ENCODE assay signal across 10 cellular contexts in genomic region chr4:128387600-128388351, GRCh38.
A peak's percentile ranks its signal among the peaks of the same experiment; 100 is the strongest.
DNase-seq lines count a peak whose midpoint lies in the region; ATAC-seq and TF ChIP-seq lines count a peak whose summit lies in the region.
"Had no signal": no experiment of that assay in that cellular context is flagged by ENCODE, and none has a peak within 500 bp of the region (broad histone marks: within the 10 kb centered on the region; RNA-seq: fewer than 3 reads in every experiment).

No MANE protein-coding gene starts in this region.

- no peak for ATAC-seq in GM19397 (IDR thresholded peaks at IDR 0.05; ENCODE audit: unreplicated experiment)
- ATAC-seq: naive thymus-derived CD8-positive, alpha-beta T cell had no signal

- H3K9me3 ChIP-seq in A673 (ENCODE audit: low read depth, low read length, poor library complexity, severe bottlenecking) (no peaks in the 10 kb centered on the region), osteoblast (ENCODE audit: low read depth, low read length) (no peaks in the 10 kb centered on the region), testis (no peaks in the 10 kb centered on the region)

- BruUV-seq in A673 (replicated peaks; lab: Mats Ljungman, UMichigan): no TSS peak

- CTCF ChIA-PET in A673 (lab: Charles Lee): no interaction called here

- H3K27ac ChIP-seq in A673 (ENCODE audit: low read depth, low read length, poor library complexity, severe bottlenecking) (no peak overlapping the region), coronary artery (peak overlapping the region; percentile 47 to 88), osteoblast (ENCODE audit: low read depth, low read length) (peak overlapping the region; percentile 74), testis (peak overlapping the region in 1 of 2 donors; percentile 65)

- H3K36me3 ChIP-seq in A673 (ENCODE audit: insufficient read depth, low read length, poor library complexity, severe bottlenecking) (no peaks in the 10 kb centered on the region), osteoblast (ENCODE audit: insufficient read depth, low read length) (no peaks in the 10 kb centered on the region), testis (ENCODE audit: low read depth, missing control alignments) (no peaks in the 10 kb centered on the region)

- no peaks in the 10 kb centered on the region for H3K79me2 ChIP-seq in osteoblast (ENCODE audit: insufficient read depth, low read length)

- H3K4me2 ChIP-seq in osteoblast (ENCODE audit: insufficient read depth, low read length): peak overlapping the region; percentile 15

- no peak overlapping the region for H2AFZ ChIP-seq in osteoblast (ENCODE audit: low read length)

- POLR2A ChIA-PET in A673 (lab: Charles Lee; ENCODE audit: low non-redundant PET): no interaction called here

- peak; percentile 38 for DNase-seq in A673 (ENCODE audit: low spot score)
- DNase-seq in LHCN-M2 (ENCODE audit: low read depth): peak; percentile 79
- no peak for DNase-seq in coronary artery (ENCODE audit: low spot score)
- no peak for DNase-seq in osteoblast (ENCODE audit: insufficient read length, low spot score, missing footprints)
- DNase-seq in NCI-H1048 (lab: John Stamatoyannopoulos, UW): no peak
- no peak for DNase-seq in testis
- no peak for DNase-seq in stimulated activated naive CD4-positive, alpha-beta T cell treated with Interleukin-2 at 50 U/mL for 16 hours (lab: John Stamatoyannopoulos, UW)
- DNase-seq: CD4-positive, CD25-positive, alpha-beta regulatory T cell; naive thymus-derived CD8-positive, alpha-beta T cell had no signal

- TF ChIP-seq POLR2A in testis (IDR thresholded peaks at IDR 0.05): no peak

- H3K4me1 ChIP-seq in A673 (ENCODE audit: insufficient read depth, low read length, poor library complexity, severe bottlenecking): peaks cover 22% of the 10 kb centered on the region
- peaks cover 50% of the 10 kb centered on the region for H3K4me1 ChIP-seq in osteoblast (ENCODE audit: insufficient read depth, low read length)
- H3K4me1 ChIP-seq in testis: peaks cover 20% of the 10 kb centered on the region

- TF ChIP-seq CTCF in A673 (conservative IDR thresholded peaks at IDR 0.05; ENCODE audit: low read depth, low read length): no peak
- no peak for TF ChIP-seq CTCF in coronary artery (IDR thresholded peaks at IDR 0.05)
- no peak for TF ChIP-seq CTCF in osteoblast (IDR thresholded peaks at IDR 0.05; ENCODE audit: extremely low read depth, low read depth, low read length)
- TF ChIP-seq CTCF in testis (IDR thresholded peaks at IDR 0.05): no peak

- WGBS in testis, 2 donors: 85 to 87% methylated on average over 2 of the region's 2 CpGs

- no peaks in the 10 kb centered on the region for H3K27me3 ChIP-seq in A673 (replicated peaks; ENCODE audit: insufficient read depth, low read depth, low read length, poor library complexity)
- H3K27me3 ChIP-seq in osteoblast (ENCODE audit: insufficient read depth, low read length): no peaks in the 10 kb centered on the region
- H3K27me3 ChIP-seq in testis: no peaks in the 10 kb centered on the region

- intact Hi-C loops in A673 (cut with micrococcal nuclease; ENCODE audit: unreplicated experiment) (loop anchor here (5.0 kb wide), 1 partner anchor 100 kb away; the partner anchor contains the start of gene PGRMC2), testis (cut with DNase I; ENCODE audit: low total_unique reads) (no loop called here)

- no peaks in the 10 kb centered on the region for H4K20me1 ChIP-seq in osteoblast (ENCODE audit: insufficient read depth, low read length)

- no peak overlapping the region for H3K4me3 ChIP-seq in A673 (ENCODE audit: low read depth, low read length, poor library complexity, severe bottlenecking)
- H3K4me3 ChIP-seq in coronary artery: no peak overlapping the region
- H3K4me3 ChIP-seq in osteoblast (ENCODE audit: insufficient read depth, low read length): no peak overlapping the region
- H3K4me3 ChIP-seq in testis: no peak overlapping the region

Comparison
In these comparisons a context has a peak if more than half of its experiments do, and no peak if none do; other contexts are left out.
1. DNase-seq: peak in A673 (single experiment) and LHCN-M2 (single experiment); none in coronary artery (single experiment), osteoblast (single experiment), NCI-H1048 (single experiment), testis (single experiment) and stimulated activated naive CD4-positive, alpha-beta T cell treated with Interleukin-2 at 50 U/mL for 16 hours (single experiment).